16 cellular contexts compared by ENCODE assay signal in the genomic region with DNA sequence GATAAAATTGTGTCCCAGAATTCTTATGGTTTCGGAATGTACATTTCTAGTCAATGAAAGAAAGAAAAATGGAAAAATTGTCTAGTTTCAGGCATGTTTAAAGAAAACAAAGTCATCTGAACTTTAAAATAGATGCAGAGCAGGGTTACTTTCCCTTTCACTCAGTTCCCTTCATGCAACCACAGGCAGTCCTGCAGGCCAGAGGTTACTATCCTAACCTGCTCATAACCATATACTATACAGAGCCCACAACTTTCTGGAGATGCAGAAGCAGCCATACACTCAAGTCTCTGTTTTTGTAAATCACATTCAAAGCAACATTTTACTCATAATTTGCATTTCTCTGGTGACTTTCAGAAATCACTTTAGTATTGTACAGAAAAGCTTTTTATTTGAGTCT.
"Had no signal": no experiment of that assay in that cellular context is flagged by ENCODE, and none has a peak within 500 bp of the region (broad histone marks: within the 10 kb centered on the region; RNA-seq: fewer than 3 reads in every experiment).

No MANE protein-coding gene starts in this region.

- DNase-seq: effector CD8-positive, alpha-beta T cell; naive thymus-derived CD8-positive, alpha-beta T cell; psoas muscle; retina; spleen; stimulated activated CD4-positive, alpha-beta T cell treated with anti-CD3 and anti-CD28 coated beads, Interleukin-15, amount 100 ng/mL, for 24 hours; stimulated activated CD4-positive, alpha-beta T cell treated with anti-CD3 and anti-CD28 coated beads, Interleukin-1b, Interleukin-23, amount 100 ng/mL, for 48 hours; stimulated activated CD4-positive, alpha-beta T cell treated with anti-CD3 and anti-CD28 coated beads, Interleukin-4, amount 100 ng/mL, for 24 hours; transverse colon had no signal

- H3K27ac ChIP-seq: coronary artery, heart left ventricle, neutrophil, psoas muscle, right lobe of liver, spleen, thoracic aorta, transverse colon had no signal

- ATAC-seq: mucosa of descending colon; naive thymus-derived CD8-positive, alpha-beta T cell; psoas muscle; stimulated activated memory B cell treated with anti-CD40 and anti-IgM and Interleukin-4, amounts not matched to agents 10 μg/mL and 1 μg/mL and 100 μg/mL, for 72 hours had no signal
